In the genomic region with DNA sequence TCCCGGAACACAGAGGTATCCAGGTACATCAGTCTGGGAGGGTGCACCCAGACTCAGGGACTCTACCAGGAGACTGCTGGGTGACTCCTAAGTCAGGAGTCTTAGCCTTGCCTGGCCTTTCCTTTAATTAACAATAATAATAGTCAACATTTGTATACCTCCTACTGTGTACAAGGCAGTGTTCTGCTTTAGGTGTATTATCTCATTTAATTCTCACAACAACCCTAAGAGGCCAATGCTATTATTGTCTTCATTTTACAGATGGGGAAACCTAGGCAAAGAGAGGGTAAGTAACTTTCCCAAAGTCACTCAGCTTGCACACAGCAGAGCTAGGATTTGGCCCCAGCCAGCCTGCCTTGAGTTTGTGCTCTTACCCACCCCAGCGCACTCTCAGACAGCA, we compare ENCODE assay signal across 20 cellular contexts.
"Had no signal": no experiment of that assay in that cellular context is flagged by ENCODE, and none has a peak within 500 bp of the region (broad histone marks: within the 10 kb centered on the region; RNA-seq: fewer than 3 reads in every experiment).

No MANE protein-coding gene starts in this region.

- FAIRE-seq: small intestine had no signal

- H3K4me1 ChIP-seq: colonic mucosa, left lung, lower lobe of right lung, parathyroid adenoma, prostate gland, testis, upper lobe of right lung, vagina had no signal

- H3K27me3 ChIP-seq: colonic mucosa, heart right ventricle, left lung, testis, tibial nerve, upper lobe of right lung, vagina had no signal

- H3K79me2 ChIP-seq: parathyroid adenoma had no signal

- ATAC-seq: stimulated activated naive CD8-positive, alpha-beta T cell treated with anti-CD3 and anti-CD28 coated beads, Interleukin-15, amount 100 ng/mL, for 72 hours had no signal

- DNase-seq: colonic mucosa; effector CD4-positive, alpha-beta T cell; foreskin melanocyte; islet precursor cell; left lung; midbrain; naive B cell; stimulated activated CD4-positive, alpha-beta T cell treated with anti-CD3 and anti-CD28 coated beads, Interleukin-12 subunit alpha, Interleukin-12 subunit beta, amount 100 ng/mL, for 4 hours; stimulated activated naive CD8-positive, alpha-beta T cell treated with anti-CD3 and anti-CD28 coated beads, Interleukin-15, amount 100 ng/mL, for 72 hours; testis had no signal

- H3K4me1 Mint-ChIP-seq: memory B cell, naive B cell had no signal

- H3K27ac Mint-ChIP-seq: memory B cell, nephron had no signal

- H3K9me3 Mint-ChIP-seq: memory B cell; naive B cell; nephron; stimulated activated naive CD8-positive, alpha-beta T cell treated with anti-CD3 and anti-CD28 coated beads, Interleukin-15, amount 100 ng/mL, for 72 hours had no signal

- H2AFZ ChIP-seq: parathyroid adenoma had no signal

- H3K27me3 Mint-ChIP-seq: memory B cell; naive B cell; stimulated activated naive CD8-positive, alpha-beta T cell treated with anti-CD3 and anti-CD28 coated beads, Interleukin-15, amount 100 ng/mL, for 72 hours had no signal

- H3K9ac ChIP-seq: parathyroid adenoma had no signal

- H3K4me3 Mint-ChIP-seq: memory B cell; nephron; stimulated activated naive CD8-positive, alpha-beta T cell treated with anti-CD3 and anti-CD28 coated beads, Interleukin-15, amount 100 ng/mL, for 72 hours had no signal

- H3K9me3 ChIP-seq: colonic mucosa, heart right ventricle, left lung, lower lobe of right lung, prostate gland, testis, tibial nerve, upper lobe of right lung, vagina had no signal

- H3K27ac ChIP-seq: colonic mucosa, left lung, lower lobe of right lung, parathyroid adenoma, prostate gland, testis, tibial nerve, upper lobe of right lung, vagina had no signal

- H3K36me3 ChIP-seq: colonic mucosa, prostate gland, upper lobe of right lung, vagina had no signal

- H3K36me3 Mint-ChIP-seq: memory B cell, naive B cell had no signal

- H3K4me3 ChIP-seq: colonic mucosa, heart right ventricle, left lung, lower lobe of right lung, prostate gland, testis, tibial nerve, upper lobe of right lung, vagina had no signal
